Comparison of ENCODE assay signal across 23 cellular contexts in genomic region chr7:123714296-123715080, GRCh38. TPM values are rescaled to one million over a fixed set of nuclear protein-coding genes. Genes with fewer than 3 reads are reported as not detected.
DNase-seq lines count a peak whose midpoint lies in the region; ATAC-seq, FAIRE-seq and TF ChIP-seq lines count a peak whose summit lies in the region.
"Had no signal": no experiment of that assay in that cellular context is flagged by ENCODE, and none has a peak within 500 bp of the region (broad histone marks: within the 10 kb centered on the region; RNA-seq: fewer than 3 reads in every experiment).

No MANE protein-coding gene starts in this region.

- in situ Hi-C loops in K562 (cut with MboI): no loop called here

- POLR2A ChIA-PET in CD4-positive, alpha-beta T cell (lab: Charles Lee): no interaction called here
- POLR2A ChIA-PET in K562 (lab: Yijun Ruan, JAX): interaction anchor here (0.8 to 3.8 kb wide), 2 partner anchors 34 to 66 kb away, joined by 3 to 18 read pairs; partner anchors contain the start of gene WASL
- POLR2A ChIA-PET in CD8-positive, alpha-beta T cell (lab: Charles Lee): interaction anchor here (0.9 kb wide), 1 partner anchor 10 kb away, joined by 3 read pairs; no protein-coding TSS in a partner anchor

- H3K4me1 Mint-ChIP-seq in CD4-positive, alpha-beta T cell (ENCODE audit: low read depth): peaks cover 78% of the 10 kb centered on the region
- H3K4me1 Mint-ChIP-seq in CD8-positive, alpha-beta T cell (ENCODE audit: low read depth): peaks cover 79% of the 10 kb centered on the region

- no peaks in the 10 kb centered on the region for H3K36me3 ChIP-seq in KOPT-K1 (ENCODE audit: insufficient read depth, low read length)
- peaks cover 15% of the 10 kb centered on the region; the same call in 2 of the 3 replicates for H3K36me3 ChIP-seq in K562 (ENCODE audit: control insufficient read depth, insufficient read depth, low read length)
- H3K36me3 ChIP-seq in mucosa of rectum (ENCODE audit: control insufficient read depth in 2 of 2, insufficient read depth in 2 of 2, low read length in 2 of 2): no peaks in the 10 kb centered on the region
- no peaks in the 10 kb centered on the region for H3K36me3 ChIP-seq in CD8-positive, alpha-beta T cell (ENCODE audit: insufficient read depth, low read length)
- H3K36me3 ChIP-seq: adrenal gland, gastrocnemius medialis, ovary had no signal

- H4K20me1 ChIP-seq in K562 (replicated peaks; ENCODE audit: control insufficient read depth, insufficient read depth, low read length): peaks cover 11% of the 10 kb centered on the region

- TF ChIP-seq CTCF in CD4-positive, alpha-beta T cell (IDR thresholded peaks at IDR 0.05): no peak
- TF ChIP-seq CTCF in K562 (IDR thresholded peaks at IDR 0.05 in 2 of 3, conservative IDR thresholded peaks at IDR 0.05 in 1 of 3; ENCODE audit: insufficient read depth in 2 of 3, low read depth in 1 of 3, low read length in 3 of 3): no peak
- no peak for TF ChIP-seq CTCF in CD8-positive, alpha-beta T cell (IDR thresholded peaks at IDR 0.05)

- CTCF ChIA-PET in CD4-positive, alpha-beta T cell (lab: Charles Lee): no interaction called here
- CTCF ChIA-PET in K562 (lab: Yijun Ruan, JAX; ENCODE audit: low intra/inter-chr PET ratio): no interaction called here
- CTCF ChIA-PET in CD8-positive, alpha-beta T cell (lab: Charles Lee): no interaction called here

- no peak for TF ChIP-seq EP300 in K562 (IDR thresholded peaks at IDR 0.05; ENCODE audit: low read length)

- no peak for DNase-seq in CD4-positive, alpha-beta T cell
- DNase-seq in K562 (ENCODE audit: extremely low read depth in 1 of 4, low spot score in 3 of 4): no peak
- DNase-seq in CD8-positive, alpha-beta T cell: no peak
- no peak for DNase-seq in effector CD8-positive, alpha-beta T cell (lab: John Stamatoyannopoulos, UW)
- DNase-seq in NCI-H446 treated with DMSO at 0.1 percent for 48 hours (lab: John Stamatoyannopoulos, UW): no peak
- no peak for DNase-seq in stimulated activated CD4-positive, alpha-beta T cell treated with anti-CD3 and anti-CD28 coated beads, Interleukin-4, amount 100 ng/mL, for 1 hour
- DNase-seq: activated CD4-positive, alpha-beta T cell treated with anti-CD3 and anti-CD28 coated beads for 1 hour; activated T-cell treated with anti-CD3 and anti-CD28 coated beads for 4 hours; adrenal gland; cerebellar nuclear complex; gastrocnemius medialis; left colon; mucosa of descending colon; NCI-H2081 treated with DMSO at 0.1 percent for 48 hours; NCI-H526 treated with DMSO at 0.1 percent for 48 hours; ovary; SHP77 treated with DMSO at 0.1 percent for 48 hours had no signal

- intact Hi-C loops in CD4-positive, alpha-beta T cell (cut with DNase I, micrococcal nuclease): loop anchor here in 1 of 2 experiments (5.0 kb wide), 1 partner anchor 33 kb away; the partner anchor contains the start of gene WASL
- intact Hi-C loops in K562 (cut with micrococcal nuclease): loop anchor here (5.0 kb wide), 1 partner anchor 73 kb away; no protein-coding TSS in a partner anchor
- intact Hi-C loops in CD8-positive, alpha-beta T cell (cut with DNase I, micrococcal nuclease): loop anchor here in 1 of 2 experiments (5.0 kb wide), 1 partner anchor 33 kb away; the partner anchor contains the start of gene WASL

- H3K9ac ChIP-seq in K562 (ENCODE audit: insufficient read depth in 1 of 2, low read depth in 2 of 2, low read length in 2 of 2): no peak overlapping the region
- H3K9ac ChIP-seq in mucosa of rectum (ENCODE audit: low read depth in 1 of 2, low read length in 2 of 2): no peak overlapping the region

- no peaks in the 10 kb centered on the region for H3K9me3 ChIP-seq in CD4-positive, alpha-beta T cell (ENCODE audit: control insufficient read depth, low read length)
- H3K9me3 ChIP-seq in KOPT-K1 (ENCODE audit: insufficient read depth, low read length, poor library complexity, severe bottlenecking) (no peaks in the 10 kb centered on the region), K562 (replicated peaks; ENCODE audit: control insufficient read depth, insufficient read depth, low read depth, low read length) (no peaks in the 10 kb centered on the region), mucosa of rectum (ENCODE audit: control insufficient read depth in 2 of 2, low read length in 2 of 2) (no peaks in the 10 kb centered on the region)
- H3K9me3 ChIP-seq in CD8-positive, alpha-beta T cell (ENCODE audit: low read length): no peaks in the 10 kb centered on the region
- H3K9me3 ChIP-seq: adrenal gland, gastrocnemius medialis, mucosa of descending colon, ovary had no signal

- H3K27ac ChIP-seq in CD4-positive, alpha-beta T cell (ENCODE audit: low read depth, low read length): no peak overlapping the region
- H3K27ac ChIP-seq in KOPT-K1 (ENCODE audit: low read depth, low read length, poor library complexity, severe bottlenecking) (peak overlapping the region; percentile 37), K562 (ENCODE audit: extremely low read depth, low read depth, low read length) (no peak overlapping the region), mucosa of rectum (ENCODE audit: low read depth in 2 of 2, low read length in 2 of 2) (peak overlapping the region; percentile 7 to 52)
- no peak overlapping the region for H3K27ac ChIP-seq in CD8-positive, alpha-beta T cell (ENCODE audit: low read depth, low read length)
- H3K27ac ChIP-seq: adrenal gland, gastrocnemius medialis, ovary had no signal

- H3K27ac Mint-ChIP-seq in CD4-positive, alpha-beta T cell: peak overlapping the region; percentile 19
- H3K27ac Mint-ChIP-seq in CD8-positive, alpha-beta T cell: no peak overlapping the region

- H3K4me1 ChIP-seq in K562 (replicated peaks in 1 of 2; ENCODE audit: control insufficient read depth in 2 of 2, insufficient read depth in 2 of 2, low read length in 2 of 2) (peaks cover 0 to 58% of the 10 kb centered on the region in 2 experiments; a peak in 4 of 5 replicates), mucosa of rectum (ENCODE audit: control insufficient read depth in 2 of 2, insufficient read depth in 2 of 2, low read length in 2 of 2) (peaks cover 12 to 16% of the 10 kb centered on the region in 2 donors)
- H3K4me1 ChIP-seq in CD8-positive, alpha-beta T cell (ENCODE audit: insufficient read depth, low read length): peaks cover 16% of the 10 kb centered on the region

- TF ChIP-seq RAD21 in K562 (CRISPR knock-in tag; conservative IDR thresholded peaks at IDR 0.05 in 1 of 2, IDR thresholded peaks at IDR 0.05 in 1 of 2): no peak

- H3K4me2 ChIP-seq in K562 (ENCODE audit: insufficient read depth, low read length): no peak overlapping the region

- no peak for ATAC-seq in CD4-positive, alpha-beta T cell (ENCODE audit: poor library complexity)
- no peak for ATAC-seq in K562
- ATAC-seq in CD8-positive, alpha-beta T cell: no peak
- ATAC-seq: gastrocnemius medialis, GM12878 had no signal

- peaks cover 13% of the 10 kb centered on the region for H3K36me3 Mint-ChIP-seq in CD4-positive, alpha-beta T cell (ENCODE audit: low read depth)
- H3K36me3 Mint-ChIP-seq in CD8-positive, alpha-beta T cell: peaks cover 8% of the 10 kb centered on the region

- H3K79me2 ChIP-seq in K562 (ENCODE audit: control insufficient read depth, insufficient read depth, low read length): peaks cover 99% of the 10 kb centered on the region

- H3K4me3 ChIP-seq in K562 (no peak overlapping the region), mucosa of rectum (ENCODE audit: low read length in 2 of 2) (no peak overlapping the region)
- no peak overlapping the region for H3K4me3 ChIP-seq in CD8-positive, alpha-beta T cell (ENCODE audit: low read depth, low read length)
- H3K4me3 ChIP-seq: adrenal gland, gastrocnemius medialis, GM12878, mucosa of descending colon, ovary had no signal

- H3K4me3 Mint-ChIP-seq in CD4-positive, alpha-beta T cell: no peak overlapping the region
- H3K4me3 Mint-ChIP-seq in CD8-positive, alpha-beta T cell: no peak overlapping the region

- H3K27me3 Mint-ChIP-seq in CD4-positive, alpha-beta T cell: no peaks in the 10 kb centered on the region
- no peaks in the 10 kb centered on the region for H3K27me3 Mint-ChIP-seq in CD8-positive, alpha-beta T cell (ENCODE audit: low read depth)

- BruUV-seq in K562 (replicated peaks; lab: Mats Ljungman, UMichigan): no TSS peak

- H2AFZ ChIP-seq in K562 (ENCODE audit: low read depth, low read length): no peak overlapping the region

- no peak for TF ChIP-seq POLR2A in K562 (conservative IDR thresholded peaks at IDR 0.05)

- no peaks in the 10 kb centered on the region for H3K9me3 Mint-ChIP-seq in CD4-positive, alpha-beta T cell
- no peaks in the 10 kb centered on the region for H3K9me3 Mint-ChIP-seq in CD8-positive, alpha-beta T cell

- H3K9me1 ChIP-seq in K562 (ENCODE audit: control insufficient read depth, insufficient read depth, low read length): no peaks in the 10 kb centered on the region

- 34% methylated on average over 3 of the region's 3 CpGs for WGBS in K562 (ENCODE audit: insufficient coverage, low coverage, missing lambda C conversion rate)

- no peaks in the 10 kb centered on the region for H3K27me3 ChIP-seq in CD4-positive, alpha-beta T cell (ENCODE audit: control insufficient read depth, insufficient read depth, low read length)
- no peaks in the 10 kb centered on the region for H3K27me3 ChIP-seq in K562 (ENCODE audit: control insufficient read depth in 2 of 2, insufficient read depth in 2 of 2, low read length in 2 of 2)
- H3K27me3 ChIP-seq in mucosa of rectum (ENCODE audit: control insufficient read depth in 2 of 2, insufficient read depth in 2 of 2, low read length in 2 of 2): no peaks in the 10 kb centered on the region
- H3K27me3 ChIP-seq in CD8-positive, alpha-beta T cell (ENCODE audit: insufficient read depth, low read length): no peaks in the 10 kb centered on the region
- H3K27me3 ChIP-seq: adrenal gland, gastrocnemius medialis, ovary had no signal

- FAIRE-seq in K562 (lab: Jason Lieb, UNC): no peak
- FAIRE-seq: G401.6, GM12878, HepG2 had no signal

RNA-seq across cellular contexts. Expression of gene WASL, which starts 34.3 kb away (rescaled TPM):
- total RNA-seq in CD4-positive, alpha-beta T cell: 1 to 10 TPM; 8.6 to 9.3 TPM
- total RNA-seq in K562 (2011; cell fraction: chromatin; rRNA removed; ENCODE audit: low replicate concordance): 10.9 and 28.5 TPM in 2 replicates
- total RNA-seq in K562 (2011; cell fraction: nucleolus; rRNA removed): 10.0 and 12.2 TPM in 2 replicates
- 19.1 and 41.4 TPM in 2 replicates for total RNA-seq in K562 (2011; cell fraction: nucleoplasm; rRNA removed)
- total RNA-seq in K562 (2014; rRNA removed): 4.1 and 5.9 TPM in 2 replicates
- 9.6 and 9.9 TPM in 2 replicates for total RNA-seq in K562 (2014; rRNA removed; fragmentation: Illumina TruSeq; extraction: Trizol)
- total RNA-seq in K562 (2015; rRNA removed; fragmentation: Illumina TruSeq; extraction: Trizol): 8.5 and 8.7 TPM in 2 replicates
- 12.9 and 13.9 TPM in 2 replicates for total RNA-seq in K562 (2021)
- 5.6 and 8.3 TPM in 2 replicates for polyA plus RNA-seq in K562 (2011; rRNA removed)
- polyA plus RNA-seq in K562 (2011; cell fraction: cytosol; rRNA removed): 2.0 and 2.8 TPM in 2 replicates
- 10.4 and 11.6 TPM in 2 replicates for polyA plus RNA-seq in K562 (2011; cell fraction: nucleus; rRNA removed)
- polyA plus RNA-seq in K562 (2012): 8.4 and 12.5 TPM in 2 replicates
- 10.2 and 10.9 TPM in 2 replicates for polyA plus RNA-seq in K562 (2014; fragmentation: Illumina TruSeq; extraction: Trizol)
- polyA plus RNA-seq in K562 (2014; fragmentation: Nextera tagmentation; extraction: Ambion mirVana): 1 to 10 TPM; 3.2 to 4.4 TPM
- 6.6 and 8.1 TPM in 2 replicates for polyA plus RNA-seq in K562 (2014; rRNA removed)
- 7.6 and 9.3 TPM in 2 replicates for polyA minus RNA-seq in K562 (2011; rRNA and poly(A)+ RNA removed)
- 4.5 and 6.2 TPM in 2 replicates for polyA minus RNA-seq in K562 (2011; cell fraction: cytosol; rRNA and poly(A)+ RNA removed)
- polyA minus RNA-seq in K562 (2011; cell fraction: nucleus; rRNA and poly(A)+ RNA removed): 29.4 and 36.2 TPM in 2 replicates
- total RNA-seq in CD8-positive, alpha-beta T cell: 1 to 10 TPM; 9.4 to 9.9 TPM

RNA-seq across cellular contexts. Expression of gene LMOD2, which starts 58.8 kb away (rescaled TPM):
- not detected for total RNA-seq in CD4-positive, alpha-beta T cell
- not detected in 2 replicates for total RNA-seq in K562 (2011; cell fraction: chromatin; rRNA removed; ENCODE audit: low replicate concordance)
- not detected in 2 replicates for total RNA-seq in K562 (2011; cell fraction: nucleolus; rRNA removed)
- total RNA-seq in K562 (2011; cell fraction: nucleoplasm; rRNA removed): not detected in 2 replicates
- total RNA-seq in K562 (2014; rRNA removed) (not detected in 2 replicates), K562 (2014; rRNA removed; fragmentation: Illumina TruSeq; extraction: Trizol) (not detected in 2 replicates), K562 (2015; rRNA removed; fragmentation: Illumina TruSeq; extraction: Trizol) (not detected in 2 replicates), K562 (2021) (0.13 TPM in 1 of 2 replicates, not detected in the other)
- polyA plus RNA-seq in K562 (2011; rRNA removed) (not detected in 2 replicates), K562 (2014; fragmentation: Illumina TruSeq; extraction: Trizol) (not detected in 2 replicates), K562 (2014; fragmentation: Nextera tagmentation; extraction: Ambion mirVana) (under 1 TPM in 1 of 2 experiments, not detected in 1; 0.04 TPM), K562 (2014; rRNA removed) (not detected in 2 replicates)
- polyA plus RNA-seq in K562 (2011; cell fraction: cytosol; rRNA removed): not detected in 2 replicates
- not detected in 2 replicates for polyA plus RNA-seq in K562 (2011; cell fraction: nucleus; rRNA removed)
- 0.08 TPM in 2 replicates for polyA plus RNA-seq in K562 (2012)
- not detected in 2 replicates for polyA minus RNA-seq in K562 (2011; rRNA and poly(A)+ RNA removed)
- polyA minus RNA-seq in K562 (2011; cell fraction: cytosol; rRNA and poly(A)+ RNA removed): not detected in 2 replicates
- not detected in 2 replicates for polyA minus RNA-seq in K562 (2011; cell fraction: nucleus; rRNA and poly(A)+ RNA removed)
- not detected for total RNA-seq in CD8-positive, alpha-beta T cell
- total RNA-seq: GM12878, HepG2, left colon, OCI-LY7 had no signal
- polyA plus RNA-seq: GM12878, HepG2 had no signal

Comparison
In these comparisons a context has a peak if more than half of its experiments do, and no peak if none do; other contexts are left out.
1. H3K27ac ChIP-seq: peak in KOPT-K1 (single experiment) and mucosa of rectum (2 of 2); none in CD4-positive, alpha-beta T cell (single experiment), K562 (single experiment) and CD8-positive, alpha-beta T cell (single experiment).